ENCODE assay signal across 1 cellular context in the genomic region with DNA sequence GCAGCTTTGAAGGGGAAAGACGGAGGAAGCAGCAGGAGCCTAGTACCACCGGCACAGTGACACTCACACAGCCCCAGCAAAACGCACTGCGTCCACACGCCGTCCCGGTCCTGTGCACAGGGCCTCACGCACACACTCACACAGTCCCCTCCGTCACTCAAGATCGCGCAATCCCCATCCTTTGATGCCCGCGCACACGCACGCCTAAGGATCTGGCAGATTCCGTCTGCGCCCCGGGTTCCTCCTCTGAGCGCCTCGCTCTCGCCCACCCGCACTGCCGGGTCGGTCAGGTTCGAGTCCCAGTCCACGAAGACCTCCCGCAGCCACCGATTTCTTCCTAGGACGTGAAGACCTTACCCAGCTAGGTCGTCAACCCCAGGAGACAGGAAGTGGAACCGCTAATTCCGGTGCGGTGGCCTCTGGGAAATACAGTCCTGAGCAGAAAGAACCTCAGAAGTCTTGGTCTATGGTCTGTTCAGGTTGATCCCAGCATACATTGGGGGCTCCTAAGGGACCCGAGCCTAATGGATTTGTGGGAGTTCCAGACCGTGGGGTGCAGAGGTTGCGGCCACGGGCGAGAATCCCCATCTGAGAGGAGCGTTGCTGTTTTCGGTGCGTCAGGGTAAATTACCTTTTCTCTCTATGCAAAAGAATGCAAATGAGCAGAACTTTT.
A peak's percentile ranks its signal among the peaks of the same experiment; 100 is the strongest.
TF ChIP-seq lines count a peak whose summit lies in the region.

Gene ZNF780B (minus strand): TSS at position 400 of the 673 bp plus-strand sequence. CDS start 5,899 bp downstream, outside the sequence.

TF ChIP-seq in HepG2, 621 proteins besides CTCF, POLR2A, EP300 and RAD21 (continued from another document and continues in another):
- TF ChIP-seq, protein P1, sequence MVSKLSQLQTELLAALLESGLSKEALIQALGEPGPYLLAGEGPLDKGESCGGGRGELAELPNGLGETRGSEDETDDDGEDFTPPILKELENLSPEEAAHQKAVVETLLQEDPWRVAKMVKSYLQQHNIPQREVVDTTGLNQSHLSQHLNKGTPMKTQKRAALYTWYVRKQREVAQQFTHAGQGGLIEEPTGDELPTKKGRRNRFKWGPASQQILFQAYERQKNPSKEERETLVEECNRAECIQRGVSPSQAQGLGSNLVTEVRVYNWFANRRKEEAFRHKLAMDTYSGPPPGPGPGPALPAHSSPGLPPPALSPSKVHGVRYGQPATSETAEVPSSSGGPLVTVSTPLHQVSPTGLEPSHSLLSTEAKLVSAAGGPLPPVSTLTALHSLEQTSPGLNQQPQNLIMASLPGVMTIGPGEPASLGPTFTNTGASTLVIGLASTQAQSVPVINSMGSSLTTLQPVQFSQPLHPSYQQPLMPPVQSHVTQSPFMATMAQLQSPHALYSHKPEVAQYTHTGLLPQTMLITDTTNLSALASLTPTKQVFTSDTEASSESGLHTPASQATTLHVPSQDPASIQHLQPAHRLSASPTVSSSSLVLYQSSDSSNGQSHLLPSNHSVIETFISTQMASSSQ (IDR thresholded peaks at IDR 0.05; ENCODE audit: low read depth) = no peak
- TF ChIP-seq, protein P1 (CRISPR knock-in tag; IDR thresholded peaks at IDR 0.05; ENCODE audit: borderline replicate concordance) = 0 out of 2 replicates have a peak, but pooled peaks have one; percentile 22
- TF ChIP-seq ZNF264 (CRISPR knock-in tag; IDR thresholded peaks at IDR 0.05) = no peak
- peak; percentile 62; the same call in 1 of the 2 replicates for TF ChIP-seq ATF7-NPFF (CRISPR knock-in tag; IDR thresholded peaks at IDR 0.05; ENCODE audit: low read depth)
- peak; percentile 85 for TF ChIP-seq ZFP91 (CRISPR knock-in tag; IDR thresholded peaks at IDR 0.05; ENCODE audit: borderline replicate concordance)
- TF ChIP-seq ZNF572 (CRISPR knock-in tag; IDR thresholded peaks at IDR 0.05) = no peak
- no peak for TF ChIP-seq ZNF260 (CRISPR knock-in tag; IDR thresholded peaks at IDR 0.05; ENCODE audit: borderline replicate concordance, low read depth)
- peak; percentile 55; the same call in 1 of the 2 replicates for TF ChIP-seq HOXA5 (CRISPR knock-in tag; IDR thresholded peaks at IDR 0.05)
- TF ChIP-seq MZF1 (CRISPR knock-in tag; IDR thresholded peaks at IDR 0.05; ENCODE audit: borderline replicate concordance) = 0 out of 2 replicates have a peak, but pooled peaks have one; percentile 50
- TF ChIP-seq NCOA5 (CRISPR knock-in tag; IDR thresholded peaks at IDR 0.05) = no peak
- peak; percentile 80; the same call in 1 of the 2 replicates for TF ChIP-seq SPEN (CRISPR knock-in tag; IDR thresholded peaks at IDR 0.05; ENCODE audit: low read depth)
- TF ChIP-seq ARNT2 (CRISPR knock-in tag; IDR thresholded peaks at IDR 0.05; ENCODE audit: low read depth) = peak; percentile 67
- no peak for TF ChIP-seq ZNF234 (CRISPR knock-in tag; conservative IDR thresholded peaks at IDR 0.05)
- TF ChIP-seq ZFP36 (IDR thresholded peaks at IDR 0.05; ENCODE audit: borderline replicate concordance, low read depth, low read length, partially characterized antibody) = no peak
- TF ChIP-seq, protein P2, sequence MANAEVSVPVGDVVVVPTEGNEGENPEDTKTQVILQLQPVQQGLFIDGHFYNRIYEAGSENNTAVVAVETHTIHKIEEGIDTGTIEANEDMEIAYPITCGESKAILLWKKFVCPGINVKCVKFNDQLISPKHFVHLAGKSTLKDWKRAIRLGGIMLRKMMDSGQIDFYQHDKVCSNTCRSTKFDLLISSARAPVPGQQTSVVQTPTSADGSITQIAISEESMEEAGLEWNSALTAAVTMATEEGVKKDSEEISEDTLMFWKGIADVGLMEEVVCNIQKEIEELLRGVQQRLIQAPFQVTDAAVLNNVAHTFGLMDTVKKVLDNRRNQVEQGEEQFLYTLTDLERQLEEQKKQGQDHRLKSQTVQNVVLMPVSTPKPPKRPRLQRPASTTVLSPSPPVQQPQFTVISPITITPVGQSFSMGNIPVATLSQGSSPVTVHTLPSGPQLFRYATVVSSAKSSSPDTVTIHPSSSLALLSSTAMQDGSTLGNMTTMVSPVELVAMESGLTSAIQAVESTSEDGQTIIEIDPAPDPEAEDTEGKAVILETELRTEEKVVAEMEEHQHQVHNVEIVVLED (CRISPR knock-in tag; IDR thresholded peaks at IDR 0.05; ENCODE audit: borderline replicate concordance) = peak; percentile 45; the same call in 1 of the 2 replicates
- TF ChIP-seq, protein P3, sequence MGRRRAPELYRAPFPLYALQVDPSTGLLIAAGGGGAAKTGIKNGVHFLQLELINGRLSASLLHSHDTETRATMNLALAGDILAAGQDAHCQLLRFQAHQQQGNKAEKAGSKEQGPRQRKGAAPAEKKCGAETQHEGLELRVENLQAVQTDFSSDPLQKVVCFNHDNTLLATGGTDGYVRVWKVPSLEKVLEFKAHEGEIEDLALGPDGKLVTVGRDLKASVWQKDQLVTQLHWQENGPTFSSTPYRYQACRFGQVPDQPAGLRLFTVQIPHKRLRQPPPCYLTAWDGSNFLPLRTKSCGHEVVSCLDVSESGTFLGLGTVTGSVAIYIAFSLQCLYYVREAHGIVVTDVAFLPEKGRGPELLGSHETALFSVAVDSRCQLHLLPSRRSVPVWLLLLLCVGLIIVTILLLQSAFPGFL (CRISPR knock-in tag; IDR thresholded peaks at IDR 0.05) = peak; percentile 60; the same call in 1 of the 2 replicates
- no peak for TF ChIP-seq ZNF224 (CRISPR knock-in tag; IDR thresholded peaks at IDR 0.05)
- TF ChIP-seq WIZ (CRISPR knock-in tag; IDR thresholded peaks at IDR 0.05) = 0 out of 2 replicates have a peak, but pooled peaks have one; percentile 47
- no peak for TF ChIP-seq CEBPG (CRISPR knock-in tag; IDR thresholded peaks at IDR 0.05)
- no peak for TF ChIP-seq PCBP2 (optimal IDR thresholded peaks at IDR 0.05; ENCODE audit: low read depth, low read length, poor library complexity, severe bottlenecking)
- no peak for TF ChIP-seq MBD4 (IDR thresholded peaks at IDR 0.05; ENCODE audit: borderline replicate concordance, low read length)
- TF ChIP-seq ZNF558 (CRISPR knock-in tag; IDR thresholded peaks at IDR 0.05; ENCODE audit: borderline replicate concordance) = no peak
- TF ChIP-seq U2AF1 (optimal IDR thresholded peaks at IDR 0.05; ENCODE audit: low read depth, low read length) = no peak
- TF ChIP-seq ZNF577 (CRISPR knock-in tag; IDR thresholded peaks at IDR 0.05; ENCODE audit: borderline replicate concordance, low read depth) = no peak
- TF ChIP-seq, protein P4, sequence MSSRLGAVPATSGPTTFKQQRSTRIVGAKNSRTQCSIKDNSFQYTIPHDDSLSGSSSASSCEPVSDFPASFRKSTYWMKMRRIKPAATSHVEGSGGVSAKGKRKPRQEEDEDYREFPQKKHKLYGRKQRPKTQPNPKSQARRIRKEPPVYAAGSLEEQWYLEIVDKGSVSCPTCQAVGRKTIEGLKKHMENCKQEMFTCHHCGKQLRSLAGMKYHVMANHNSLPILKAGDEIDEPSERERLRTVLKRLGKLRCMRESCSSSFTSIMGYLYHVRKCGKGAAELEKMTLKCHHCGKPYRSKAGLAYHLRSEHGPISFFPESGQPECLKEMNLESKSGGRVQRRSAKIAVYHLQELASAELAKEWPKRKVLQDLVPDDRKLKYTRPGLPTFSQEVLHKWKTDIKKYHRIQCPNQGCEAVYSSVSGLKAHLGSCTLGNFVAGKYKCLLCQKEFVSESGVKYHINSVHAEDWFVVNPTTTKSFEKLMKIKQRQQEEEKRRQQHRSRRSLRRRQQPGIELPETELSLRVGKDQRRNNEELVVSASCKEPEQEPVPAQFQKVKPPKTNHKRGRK (CRISPR knock-in tag; IDR thresholded peaks at IDR 0.05) = no peak
- 0 out of 2 replicates have a peak, but pooled peaks have one; percentile 34 for TF ChIP-seq AKAP8 (CRISPR knock-in tag; IDR thresholded peaks at IDR 0.05)
- TF ChIP-seq POGZ (CRISPR knock-in tag; IDR thresholded peaks at IDR 0.05) = peak; percentile 63
- TF ChIP-seq ZNF205 (CRISPR knock-in tag; IDR thresholded peaks at IDR 0.05) = no peak
- no peak for TF ChIP-seq RFXANK (CRISPR knock-in tag; IDR thresholded peaks at IDR 0.05)
- TF ChIP-seq ZNF567 (CRISPR knock-in tag; IDR thresholded peaks at IDR 0.05; ENCODE audit: borderline replicate concordance) = no peak
- TF ChIP-seq NFE2 (CRISPR knock-in tag; IDR thresholded peaks at IDR 0.05) = no peak
- TF ChIP-seq GMEB2 (CRISPR knock-in tag; IDR thresholded peaks at IDR 0.05; ENCODE audit: low read depth) = no peak
- TF ChIP-seq ZNF180 (CRISPR knock-in tag; IDR thresholded peaks at IDR 0.05; ENCODE audit: borderline replicate concordance, low read depth) = no peak
- no peak for TF ChIP-seq TERF1 (CRISPR knock-in tag; IDR thresholded peaks at IDR 0.05)
- TF ChIP-seq ZFP90 (CRISPR knock-in tag; IDR thresholded peaks at IDR 0.05; ENCODE audit: borderline replicate concordance) = peak; percentile 79; the same call in 1 of the 2 replicates
- no peak for TF ChIP-seq ZSCAN25 (CRISPR knock-in tag; IDR thresholded peaks at IDR 0.05)
- TF ChIP-seq, protein P5, sequence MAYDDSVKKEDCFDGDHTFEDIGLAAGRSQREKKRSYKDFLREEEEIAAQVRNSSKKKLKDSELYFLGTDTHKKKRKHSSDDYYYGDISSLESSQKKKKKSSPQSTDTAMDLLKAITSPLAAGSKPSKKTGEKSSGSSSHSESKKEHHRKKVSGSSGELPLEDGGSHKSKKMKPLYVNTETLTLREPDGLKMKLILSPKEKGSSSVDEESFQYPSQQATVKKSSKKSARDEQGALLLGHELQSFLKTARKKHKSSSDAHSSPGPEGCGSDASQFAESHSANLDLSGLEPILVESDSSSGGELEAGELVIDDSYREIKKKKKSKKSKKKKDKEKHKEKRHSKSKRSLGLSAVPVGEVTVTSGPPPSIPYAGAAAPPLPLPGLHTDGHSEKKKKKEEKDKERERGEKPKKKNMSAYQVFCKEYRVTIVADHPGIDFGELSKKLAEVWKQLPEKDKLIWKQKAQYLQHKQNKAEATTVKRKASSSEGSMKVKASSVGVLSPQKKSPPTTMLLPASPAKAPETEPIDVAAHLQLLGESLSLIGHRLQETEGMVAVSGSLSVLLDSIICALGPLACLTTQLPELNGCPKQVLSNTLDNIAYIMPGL (CRISPR knock-in tag; IDR thresholded peaks at IDR 0.05; ENCODE audit: borderline replicate concordance in 1 of 2, low read depth in 1 of 2) = peak; percentile 69 to 77; a peak in 2 of 4 replicates
- peak; percentile 73 for TF ChIP-seq IKZF4 (CRISPR knock-in tag; IDR thresholded peaks at IDR 0.05; ENCODE audit: borderline replicate concordance, low read depth, not compliant biosample characterization)
- no peak for TF ChIP-seq RORA (CRISPR knock-in tag; IDR thresholded peaks at IDR 0.05)
- TF ChIP-seq, protein P6, sequence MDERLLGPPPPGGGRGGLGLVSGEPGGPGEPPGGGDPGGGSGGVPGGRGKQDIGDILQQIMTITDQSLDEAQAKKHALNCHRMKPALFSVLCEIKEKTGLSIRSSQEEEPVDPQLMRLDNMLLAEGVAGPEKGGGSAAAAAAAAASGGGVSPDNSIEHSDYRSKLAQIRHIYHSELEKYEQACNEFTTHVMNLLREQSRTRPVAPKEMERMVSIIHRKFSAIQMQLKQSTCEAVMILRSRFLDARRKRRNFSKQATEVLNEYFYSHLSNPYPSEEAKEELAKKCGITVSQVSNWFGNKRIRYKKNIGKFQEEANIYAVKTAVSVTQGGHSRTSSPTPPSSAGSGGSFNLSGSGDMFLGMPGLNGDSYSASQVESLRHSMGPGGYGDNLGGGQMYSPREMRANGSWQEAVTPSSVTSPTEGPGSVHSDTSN (CRISPR knock-in tag; IDR thresholded peaks at IDR 0.05) = no peak; the same call in 1 of the 2 replicates
- 0 out of 2 replicates have a peak, but pooled peaks have one; percentile 80 for TF ChIP-seq CAMTA2 (CRISPR knock-in tag; IDR thresholded peaks at IDR 0.05; ENCODE audit: borderline replicate concordance)
- TF ChIP-seq ZNF644 (CRISPR knock-in tag; IDR thresholded peaks at IDR 0.05; ENCODE audit: low read depth) = no peak
- 0 out of 2 replicates have a peak, but pooled peaks have one; percentile 27 for TF ChIP-seq ZNF331 (CRISPR knock-in tag; IDR thresholded peaks at IDR 0.05)
- TF ChIP-seq ZBTB3 (CRISPR knock-in tag; IDR thresholded peaks at IDR 0.05; ENCODE audit: borderline replicate concordance, low read depth) = no peak
- no peak for TF ChIP-seq ZBTB21 (CRISPR knock-in tag; IDR thresholded peaks at IDR 0.05)
- peak; percentile 59 for TF ChIP-seq HNRNPLL (IDR thresholded peaks at IDR 0.05; ENCODE audit: low read depth, low read length, poor library complexity, severe bottlenecking)
